ENCODE assay signal across 30 cellular contexts in the genomic region with DNA sequence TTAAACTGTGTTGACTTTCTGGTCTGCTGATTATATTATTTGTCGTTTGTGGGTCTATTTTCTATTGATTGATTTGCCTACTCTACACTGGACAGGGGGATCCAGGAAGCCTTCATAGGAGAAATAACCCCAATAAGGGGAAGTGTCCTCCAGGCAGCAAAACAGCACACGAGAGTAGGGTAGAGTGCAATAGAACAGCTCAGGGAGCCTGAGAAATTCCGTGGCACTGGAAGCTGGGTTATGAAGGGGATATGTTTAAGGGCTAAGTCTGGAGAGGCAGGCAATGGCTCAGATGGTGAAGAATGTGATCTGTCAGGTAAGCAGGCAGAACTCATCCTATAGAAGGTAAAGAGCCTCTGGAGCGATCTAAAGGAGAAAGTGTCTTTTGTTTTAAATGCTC. TPM values are rescaled to one million over a fixed set of nuclear protein-coding genes. Genes with fewer than 3 reads are reported as not detected.
"Had no signal": no experiment of that assay in that cellular context is flagged by ENCODE, and none has a peak within 500 bp of the region (broad histone marks: within the 10 kb centered on the region; RNA-seq: fewer than 3 reads in every experiment).

No MANE protein-coding gene starts in this region.

- DNase-seq: stimulated activated CD4-positive, alpha-beta T cell treated with anti-CD3 and anti-CD28 coated beads, Interleukin-2, amount 100 ng/mL, for 48 hours; stimulated activated CD4-positive, alpha-beta T cell treated with anti-CD3 and anti-CD28 coated beads, Interleukin-4, amount 100 ng/mL, for 1 hour; stimulated activated CD4-positive, alpha-beta T cell treated with anti-CD3 and anti-CD28 coated beads, Interleukin-4, amount 100 ng/mL, for 24 hours; stimulated activated CD4-positive, alpha-beta T cell treated with anti-CD3 and anti-CD28 coated beads, Interleukin-4, amount 100 ng/mL, for 4 hours; stimulated activated CD8-positive, alpha-beta memory T cell treated with anti-CD3 and anti-CD28 coated beads, Interleukin-4, amount 100 ng/mL, for 48 hours; stimulated activated naive B cell treated with anti-CD40 and anti-IgM and Interleukin-4, amounts not matched to agents 10 μg/mL and 1 μg/mL and 100 μg/mL, for 72 hours; stimulated activated naive CD4-positive, alpha-beta T cell; stimulated activated naive CD4-positive, alpha-beta T cell treated with Interleukin-2 at 50 U/mL for 16 hours; stimulated activated naive CD8-positive, alpha-beta T cell treated with anti-CD3 and anti-CD28 coated beads, Interleukin-15, amount 100 ng/mL, for 72 hours; stimulated activated naive CD8-positive, alpha-beta T cell treated with anti-CD3 and anti-CD28 coated beads, Interleukin-15, Interleukin-2, amounts not matched to agents 100 U/mL and 50 U/mL, for 24 hours; stomach; substantia nigra; testis; thyroid gland; tibial artery; transverse colon; trophoblast cell; upper lobe of left lung; upper lobe of right lung; uterus had no signal

- ATAC-seq: stimulated activated effector memory CD8-positive, alpha-beta T cell treated with anti-CD3 and anti-CD28 coated beads, Interleukin-12 subunit alpha, Interleukin-12 subunit beta, amount 100 ng/mL, for 72 hours; stimulated activated memory B cell treated with anti-CD40 and anti-IgM and Interleukin-4, amounts not matched to agents 10 μg/mL and 1 μg/mL and 100 μg/mL, for 72 hours; stimulated activated naive B cell treated with anti-CD40 and anti-IgM and Interleukin-4, amounts not matched to agents 10 μg/mL and 1 μg/mL and 100 μg/mL, for 72 hours; stimulated activated naive CD8-positive, alpha-beta T cell treated with anti-CD3 and anti-CD28 coated beads, Interleukin-15, amount 100 ng/mL, for 72 hours; stimulated activated naive CD8-positive, alpha-beta T cell treated with anti-CD3 and anti-CD28 coated beads, Interleukin-15, Interleukin-2, amounts not matched to agents 100 U/mL and 50 U/mL, for 24 hours; upper lobe of right lung had no signal

- H3K9me3 ChIP-seq: stomach, suprapubic skin, testis, thoracic aorta, thyroid gland, tibial artery, tibial nerve, transverse colon, upper lobe of left lung, upper lobe of right lung, uterus, vagina had no signal

- H3K4me1 ChIP-seq: stomach, suprapubic skin, testis, thyroid gland, tibial artery, tibial nerve, transverse colon, upper lobe of left lung, upper lobe of right lung, uterus, vagina had no signal

- H3K27me3 ChIP-seq: stomach, suprapubic skin, testis, thyroid gland, tibial artery, tibial nerve, transverse colon, upper lobe of left lung, upper lobe of right lung, uterus, vagina had no signal

- H3K36me3 ChIP-seq: stomach, suprapubic skin, thoracic aorta, thyroid gland, tibial artery, tibial nerve, transverse colon, upper lobe of left lung, upper lobe of right lung, uterus, vagina had no signal

- H3K27ac ChIP-seq: stomach, suprapubic skin, testis, thoracic aorta, thyroid gland, tibial artery, tibial nerve, transverse colon, upper lobe of left lung, upper lobe of right lung, uterus, vagina had no signal

- H3K4me3 ChIP-seq: stomach, suprapubic skin, testis, thoracic aorta, thyroid gland, tibial artery, tibial nerve, transverse colon, upper lobe of left lung, upper lobe of right lung, uterus, vagina had no signal

RNA-seq across cellular contexts. Expression of a gene that starts 20.9 kb away (rescaled TPM):
- total RNA-seq: subcutaneous adipose tissue, temporal lobe, upper lobe of right lung, uterus, vagina had no signal

RNA-seq across cellular contexts. Expression of a gene that starts 46.1 kb away (rescaled TPM):
- total RNA-seq: subcutaneous adipose tissue, suprapubic skin, temporal lobe, thoracic aorta, thyroid gland, tibial nerve, transverse colon, upper lobe of left lung, upper lobe of right lung, ureter, urinary bladder, uterus, vagina had no signal
